8 cellular contexts compared by ENCODE assay signal in the genomic region with DNA sequence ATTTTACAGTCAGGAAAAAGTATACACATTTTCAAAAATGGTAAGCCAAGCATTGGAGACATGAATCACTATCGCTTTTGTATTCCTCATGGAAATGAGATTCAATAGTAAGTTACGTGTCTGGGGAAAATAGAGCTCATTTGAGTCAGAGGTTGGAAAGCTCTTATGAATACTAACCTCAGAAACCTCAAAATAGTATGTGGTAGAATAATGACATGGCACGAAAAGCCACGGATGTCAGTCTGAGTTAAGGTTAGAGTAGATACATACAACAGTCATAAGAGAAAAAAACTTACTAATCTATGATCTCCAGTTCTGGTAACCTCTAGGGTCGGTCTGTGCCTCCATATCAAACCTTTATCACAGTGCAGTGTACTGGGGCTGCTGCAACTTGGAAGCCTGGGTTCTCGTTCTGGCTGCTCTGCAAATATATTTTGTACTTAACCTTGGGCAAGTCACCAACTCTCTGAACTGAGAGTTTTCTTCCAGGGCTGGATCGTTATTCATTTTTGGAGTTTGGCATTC. TPM values are rescaled to one million over a fixed set of nuclear protein-coding genes. Genes with fewer than 3 reads are reported as not detected.
A peak's percentile ranks its signal among the peaks of the same experiment; 100 is the strongest.
DNase-seq lines count a peak whose midpoint lies in the region; ATAC-seq and TF ChIP-seq lines count a peak whose summit lies in the region.

No MANE protein-coding gene starts in this region.

- no TSS peak for BruUV-seq in Calu3 (replicated peaks; lab: Mats Ljungman, UMichigan)

- DNase-seq in M059J (ENCODE audit: low read depth) (peak; percentile 97), chondrocyte (ENCODE audit: low spot score) (no peak), Calu3 (no peak), NCI-H510A treated with DMSO at 0.1 percent for 48 hours (lab: John Stamatoyannopoulos, UW) (no peak)
- DNase-seq in stimulated activated CD4-positive, alpha-beta T cell treated with anti-CD3 and anti-CD28 coated beads, Interleukin-4, amount 100 ng/mL, for 24 hours: peak; percentile 39

- H3K27ac Mint-ChIP-seq in chondrocyte (ENCODE audit: unreplicated experiment) (peak overlapping the region; percentile 80), Calu3 (ENCODE audit: unreplicated experiment) (no peak overlapping the region)

- intact Hi-C loops in Calu3 (cut with micrococcal nuclease; ENCODE audit: unreplicated experiment): loop anchor here (2.0 to 10.0 kb wide), 4 partner anchors 108 to 354 kb away; no protein-coding TSS in a partner anchor

- ATAC-seq in GM19025 (IDR thresholded peaks at IDR 0.05; ENCODE audit: low read depth, unreplicated experiment) (peak; percentile 46), GM18511 (IDR thresholded peaks at IDR 0.05; ENCODE audit: unreplicated experiment) (no peak), HG03439 (IDR thresholded peaks at IDR 0.05; ENCODE audit: unreplicated experiment) (no peak)

- CTCF ChIA-PET in Calu3 (lab: Charles Lee): no interaction called here

- H3K9me3 Mint-ChIP-seq in chondrocyte (ENCODE audit: low read depth) (no peaks in the 10 kb centered on the region), Calu3 (ENCODE audit: low read depth, unreplicated experiment) (no peaks in the 10 kb centered on the region)

- no peaks in the 10 kb centered on the region for H3K27me3 Mint-ChIP-seq in chondrocyte (ENCODE audit: low read depth)
- no peaks in the 10 kb centered on the region for H3K27me3 Mint-ChIP-seq in Calu3 (ENCODE audit: unreplicated experiment)

- H3K36me3 Mint-ChIP-seq in chondrocyte (ENCODE audit: low read depth) (peaks cover 31% of the 10 kb centered on the region), Calu3 (ENCODE audit: insufficient read depth, unreplicated experiment) (no peaks in the 10 kb centered on the region)

- TF ChIP-seq CTCF in chondrocyte (IDR thresholded peaks at IDR 0.05) (no peak), Calu3 (IDR thresholded peaks at IDR 0.05; ENCODE audit: unreplicated experiment) (no peak)

- H3K4me3 Mint-ChIP-seq in chondrocyte (ENCODE audit: unreplicated experiment): peak overlapping the region; percentile 24
- no peak overlapping the region for H3K4me3 Mint-ChIP-seq in Calu3 (ENCODE audit: low read depth, unreplicated experiment)

- peaks cover 88% of the 10 kb centered on the region for H3K4me1 Mint-ChIP-seq in chondrocyte (ENCODE audit: low read depth)
- H3K4me1 Mint-ChIP-seq in Calu3 (ENCODE audit: low read depth, unreplicated experiment): peaks cover 5% of the 10 kb centered on the region

RNA-seq across cellular contexts. Expression of gene MAP1B, which starts 31.7 kb away (rescaled TPM):
- 124 and 200 TPM in 2 replicates for total RNA-seq in M059J (2014; rRNA removed; shearing (Covaris generic))
- total RNA-seq in chondrocyte: 316 to 411 TPM (median 409 TPM) in 3 replicates
- 21.5 and 34.6 TPM in 2 replicates for total RNA-seq in Calu3 (2022)

Comparison
In these comparisons a context has a peak if more than half of its experiments do, and no peak if none do; other contexts are left out.
1. DNase-seq: peak in M059J (single experiment) and stimulated activated CD4-positive, alpha-beta T cell treated with anti-CD3 and anti-CD28 coated beads, Interleukin-4, amount 100 ng/mL, for 24 hours (single experiment); none in chondrocyte (single experiment), Calu3 (single experiment) and NCI-H510A treated with DMSO at 0.1 percent for 48 hours (single experiment).